ENCODE assay signal across 17 cellular contexts in genomic region chr3:129256270-129256669, GRCh38. TPM values are rescaled to one million over a fixed set of nuclear protein-coding genes. Genes with fewer than 3 reads are reported as not detected.
A peak's percentile ranks its signal among the peaks of the same experiment; 100 is the strongest.
DNase-seq lines count a peak whose midpoint lies in the region; ATAC-seq, FAIRE-seq and TF ChIP-seq lines count a peak whose summit lies in the region.
"Had no signal": no experiment of that assay in that cellular context is flagged by ENCODE, and none has a peak within 500 bp of the region (broad histone marks: within the 10 kb centered on the region; RNA-seq: fewer than 3 reads in every experiment).

No MANE protein-coding gene starts in this region.

- FAIRE-seq in astrocyte (lab: Jason Lieb, UNC) = no peak
- FAIRE-seq: A204.1, HepG2, HTR-8/SVneo had no signal

- no peaks in the 10 kb centered on the region for H3F3A ChIP-seq in PC-9 (ENCODE audit: insufficient read depth, low read depth)
- no peaks in the 10 kb centered on the region for H3F3A ChIP-seq in neural progenitor cell (ENCODE audit: low read depth)

- H3K36me3 Mint-ChIP-seq in astrocyte (ENCODE audit: low read depth, unreplicated experiment) (peaks cover 26% of the 10 kb centered on the region), endothelial cell (ENCODE audit: low read depth, unreplicated experiment) (peaks cover 53% of the 10 kb centered on the region), neural progenitor cell (peaks cover 11% of the 10 kb centered on the region)

- no peaks in the 10 kb centered on the region for H3K9me3 ChIP-seq in astrocyte (ENCODE audit: insufficient read depth, low read depth, low read length)
- H3K9me3 ChIP-seq in osteoblast (ENCODE audit: low read depth, low read length) = no peaks in the 10 kb centered on the region
- no peaks in the 10 kb centered on the region for H3K9me3 ChIP-seq in PC-9 (ENCODE audit: insufficient read depth, low read depth)
- H3K9me3 ChIP-seq in neural progenitor cell (ENCODE audit: low read depth) = no peaks in the 10 kb centered on the region

- POLR2A ChIA-PET in PC-9 (lab: Charles Lee; ENCODE audit: unreplicated experiment) = no interaction called here

- H3K4me1 Mint-ChIP-seq in astrocyte (ENCODE audit: low read depth, unreplicated experiment) (peaks cover 9% of the 10 kb centered on the region), endothelial cell (ENCODE audit: unreplicated experiment) (no peaks in the 10 kb centered on the region), neural progenitor cell (no peaks in the 10 kb centered on the region)

- no TSS peak for BruUV-seq in PC-9 (replicated peaks; lab: Mats Ljungman, UMichigan)

- DNase-seq in astrocyte (ENCODE audit: low read depth) = no peak
- no peak for DNase-seq in endothelial cell (ENCODE audit: low spot score)
- DNase-seq in left ventricle myocardium superior = peak; percentile 42
- DNase-seq in osteoblast (ENCODE audit: insufficient read length, low spot score, missing footprints) = no peak
- no peak for DNase-seq in PC-9
- DNase-seq in neural progenitor cell (ENCODE audit: low spot score) = no peak
- DNase-seq in stimulated activated naive CD8-positive, alpha-beta T cell treated with anti-CD3 and anti-CD28 coated beads, Interleukin-15, Interleukin-2, amounts not matched to agents 100 U/mL and 50 U/mL, for 24 hours = no peak
- DNase-seq: C1 segment of cervical spinal cord; Calu3; CD4-positive, alpha-beta T cell; DMS 273 treated with DMSO at 0.1 percent for 48 hours; HCEC 1CT; HFFc6 had no signal

- H3K27ac Mint-ChIP-seq in astrocyte (ENCODE audit: unreplicated experiment) = no peak overlapping the region
- no peak overlapping the region for H3K27ac Mint-ChIP-seq in endothelial cell (ENCODE audit: unreplicated experiment)
- no peak overlapping the region for H3K27ac Mint-ChIP-seq in neural progenitor cell
- H3K27ac Mint-ChIP-seq: B cell; CD4-positive, alpha-beta T cell; HFFc6 had no signal

- CTCF ChIA-PET in PC-9 (lab: Charles Lee) = no interaction called here

- TF ChIP-seq CTCF in astrocyte (IDR thresholded peaks at IDR 0.05; ENCODE audit: insufficient read depth, low read depth, low read length) = no peak
- TF ChIP-seq CTCF in endothelial cell (IDR thresholded peaks at IDR 0.05; ENCODE audit: unreplicated experiment) = no peak
- no peak for TF ChIP-seq CTCF in osteoblast (IDR thresholded peaks at IDR 0.05; ENCODE audit: extremely low read depth, low read depth, low read length)
- TF ChIP-seq CTCF in PC-9 (conservative IDR thresholded peaks at IDR 0.05) = no peak
- TF ChIP-seq CTCF in neural progenitor cell (IDR thresholded peaks at IDR 0.05) = no peak

- H2AFZ ChIP-seq in astrocyte (ENCODE audit: low read depth, low read length) (no peak overlapping the region), osteoblast (ENCODE audit: low read length) (no peak overlapping the region), PC-9 (no peak overlapping the region), neural progenitor cell (replicated peaks) (no peak overlapping the region)

- intact Hi-C loops in left ventricle myocardium superior (cut with micrococcal nuclease) = no loop called here
- intact Hi-C loops in PC-9 (cut with micrococcal nuclease; ENCODE audit: unreplicated experiment) = no loop called here

- peaks cover 78% of the 10 kb centered on the region for H3K36me3 ChIP-seq in astrocyte (ENCODE audit: insufficient read depth, low read length)
- H3K36me3 ChIP-seq in osteoblast (ENCODE audit: insufficient read depth, low read length) = peaks cover 93% of the 10 kb centered on the region
- H3K36me3 ChIP-seq in PC-9 (ENCODE audit: low read depth) = peaks cover 58% of the 10 kb centered on the region
- H3K36me3 ChIP-seq in neural progenitor cell = no peaks in the 10 kb centered on the region

- H3K9me3 Mint-ChIP-seq in astrocyte (ENCODE audit: unreplicated experiment) (no peaks in the 10 kb centered on the region), endothelial cell (ENCODE audit: unreplicated experiment) (no peaks in the 10 kb centered on the region), neural progenitor cell (no peaks in the 10 kb centered on the region)
- H3K9me3 Mint-ChIP-seq: CD4-positive, alpha-beta T cell; HFFc6 had no signal

- ATAC-seq in left ventricle myocardium superior = peak; percentile 78
- ATAC-seq in stimulated activated naive CD8-positive, alpha-beta T cell treated with anti-CD3 and anti-CD28 coated beads, Interleukin-15, Interleukin-2, amounts not matched to agents 100 U/mL and 50 U/mL, for 24 hours = no peak
- ATAC-seq: HepG2 had no signal

- H3K27me3 Mint-ChIP-seq in astrocyte (ENCODE audit: low read depth, unreplicated experiment) (no peaks in the 10 kb centered on the region), endothelial cell (ENCODE audit: unreplicated experiment) (peaks cover 2% of the 10 kb centered on the region), neural progenitor cell (ENCODE audit: insufficient read depth, low read depth) (peaks cover 8% of the 10 kb centered on the region)
- H3K27me3 Mint-ChIP-seq: B cell; CD4-positive, alpha-beta T cell had no signal

- peaks cover 83% of the 10 kb centered on the region for H4K20me1 ChIP-seq in astrocyte (ENCODE audit: insufficient read depth, low read length)
- peaks cover 61% of the 10 kb centered on the region for H4K20me1 ChIP-seq in osteoblast (ENCODE audit: insufficient read depth, low read length)
- H4K20me1 ChIP-seq in PC-9 (ENCODE audit: insufficient read depth) = peaks cover 6% of the 10 kb centered on the region; the same call in 1 of the 2 replicates
- no peaks in the 10 kb centered on the region for H4K20me1 ChIP-seq in neural progenitor cell (ENCODE audit: low read depth)

- H3K4me2 ChIP-seq in astrocyte (ENCODE audit: low read length) (no peak overlapping the region), osteoblast (ENCODE audit: insufficient read depth, low read length) (no peak overlapping the region), PC-9 (no peak overlapping the region), neural progenitor cell (no peak overlapping the region)

- H3K27me3 ChIP-seq in astrocyte (ENCODE audit: insufficient read depth, low read length) = no peaks in the 10 kb centered on the region
- no peaks in the 10 kb centered on the region for H3K27me3 ChIP-seq in osteoblast (ENCODE audit: insufficient read depth, low read length)
- no peaks in the 10 kb centered on the region for H3K27me3 ChIP-seq in PC-9 (ENCODE audit: insufficient read depth, low read depth)
- no peaks in the 10 kb centered on the region for H3K27me3 ChIP-seq in neural progenitor cell

- no peak overlapping the region for H3K4me3 Mint-ChIP-seq in astrocyte (ENCODE audit: unreplicated experiment)
- H3K4me3 Mint-ChIP-seq in endothelial cell (ENCODE audit: unreplicated experiment) = peak overlapping the region; percentile 42
- H3K4me3 Mint-ChIP-seq in neural progenitor cell = no peak overlapping the region
- H3K4me3 Mint-ChIP-seq: B cell; CD4-positive, alpha-beta T cell; HFFc6 had no signal

- H3K4me1 ChIP-seq in astrocyte (ENCODE audit: insufficient read depth, low read length) = peaks cover 8% of the 10 kb centered on the region
- H3K4me1 ChIP-seq in osteoblast (ENCODE audit: insufficient read depth, low read length) = peaks cover 20% of the 10 kb centered on the region
- no peaks in the 10 kb centered on the region for H3K4me1 ChIP-seq in PC-9 (replicated peaks; ENCODE audit: insufficient read depth)
- H3K4me1 ChIP-seq in neural progenitor cell = no peaks in the 10 kb centered on the region

- H3K79me2 ChIP-seq in astrocyte (ENCODE audit: insufficient read depth, low read length) (peaks cover 86% of the 10 kb centered on the region), osteoblast (ENCODE audit: insufficient read depth, low read length) (peaks cover 88% of the 10 kb centered on the region), PC-9 (ENCODE audit: low read depth) (peaks cover 23% of the 10 kb centered on the region), neural progenitor cell (ENCODE audit: low read depth) (peaks cover 3% of the 10 kb centered on the region)

- H3K9ac ChIP-seq in astrocyte (ENCODE audit: low read length) (peak overlapping the region; percentile 6), neural progenitor cell (no peak overlapping the region)

- no peak overlapping the region for H3K4me3 ChIP-seq in astrocyte (ENCODE audit: insufficient read depth, low read depth, low read length)
- H3K4me3 ChIP-seq in osteoblast (ENCODE audit: insufficient read depth, low read length) = no peak overlapping the region
- no peak overlapping the region for H3K4me3 ChIP-seq in PC-9
- H3K4me3 ChIP-seq in neural progenitor cell = no peak overlapping the region

- H3K27ac ChIP-seq in astrocyte (ENCODE audit: low read depth, low read length) (no peak overlapping the region), osteoblast (ENCODE audit: low read depth, low read length) (peak overlapping the region; percentile 12), PC-9 (no peak overlapping the region), neural progenitor cell (no peak overlapping the region)

- H3K9me2 ChIP-seq in PC-9 (ENCODE audit: insufficient read depth) = no peaks in the 10 kb centered on the region

RNA-seq across cellular contexts. Expression of gene COPG1, which starts 6.9 kb away (rescaled TPM):
- total RNA-seq in astrocyte (267 and 275 TPM in 2 replicates), endothelial cell (ENCODE audit: unreplicated experiment) (149 TPM), left ventricle myocardium superior (84.1 TPM), osteoblast (297 and 305 TPM in 2 replicates), PC-9 (2021) (195 and 212 TPM in 2 replicates), neural progenitor cell (ENCODE audit: low replicate concordance) (65.4 and 79.3 TPM in 2 replicates)

RNA-seq across cellular contexts. Expression of gene HMCES, which starts 22.4 kb away (rescaled TPM):
- total RNA-seq in astrocyte = 22.4 and 27.4 TPM in 2 replicates
- 36.4 TPM for total RNA-seq in endothelial cell (ENCODE audit: unreplicated experiment)
- 34.9 TPM for total RNA-seq in left ventricle myocardium superior
- total RNA-seq in osteoblast = 10.5 and 11.8 TPM in 2 replicates
- 60.9 and 62.7 TPM in 2 replicates for total RNA-seq in PC-9 (2021)
- 25.1 and 28.6 TPM in 2 replicates for total RNA-seq in neural progenitor cell (ENCODE audit: low replicate concordance)
